Comparison of ENCODE assay signal across 22 cellular contexts in genomic region chrX:98289726-98290125, GRCh38.
DNase-seq lines count a peak whose midpoint lies in the region; ATAC-seq, FAIRE-seq and TF ChIP-seq lines count a peak whose summit lies in the region.
"Had no signal": no experiment of that assay in that cellular context is flagged by ENCODE, and none has a peak within 500 bp of the region (broad histone marks: within the 10 kb centered on the region; RNA-seq: fewer than 3 reads in every experiment).

No MANE protein-coding gene starts in this region.

- H3K27ac Mint-ChIP-seq in GM23338: no peak overlapping the region
- H3K27ac Mint-ChIP-seq: CD4-positive, CD25-positive, alpha-beta regulatory T cell; CD8-positive, alpha-beta memory T cell; HFFc6 had no signal

- no peak overlapping the region for H2AK5ac ChIP-seq in H1 (ENCODE audit: low read depth, low read length)

- no peak overlapping the region for H2BK12ac ChIP-seq in H1 (ENCODE audit: low read depth, low read length)

- no peak overlapping the region for H4K91ac ChIP-seq in H1 (replicated peaks; ENCODE audit: insufficient read length, low read length)

- no peak overlapping the region for H4K8ac ChIP-seq in H1 (ENCODE audit: extremely low read depth, insufficient read depth, low read length)

- H3K9me2 ChIP-seq in GM23338 (ENCODE audit: insufficient read depth): no peaks in the 10 kb centered on the region; the same call in 1 of the 2 replicates

- H3K9ac ChIP-seq in HUES6 (ENCODE audit: low read length): no peak overlapping the region
- H3K9ac ChIP-seq in H1 (replicated peaks in 1 of 4; ENCODE audit: extremely low read depth in 1 of 4, low read depth in 3 of 4, low read length in 3 of 4): no peak overlapping the region
- H3K9ac ChIP-seq in iPS-18a (ENCODE audit: low read length): no peak overlapping the region

- CTCF ChIA-PET in H1 (lab: Charles Lee; ENCODE audit: partially characterized antibody): no interaction called here

- peaks cover 2% of the 10 kb centered on the region; the same call in 2 of the 3 replicates for H3K9me3 Mint-ChIP-seq in GM23338
- H3K9me3 Mint-ChIP-seq: HFFc6 had no signal

- no peaks in the 10 kb centered on the region for H3F3A ChIP-seq in GM23338 (replicated peaks; ENCODE audit: low read depth)

- H4K5ac ChIP-seq in H1 (ENCODE audit: insufficient read length, low read depth, low read length): no peak overlapping the region

- H3K79me1 ChIP-seq in H1 (ENCODE audit: low read depth, low read length): no peaks in the 10 kb centered on the region

- no peak overlapping the region for H3K23ac ChIP-seq in H1 (ENCODE audit: insufficient read length)

- TF ChIP-seq RAD21 in H1 (IDR thresholded peaks at IDR 0.05 in 1 of 2, conservative IDR thresholded peaks at IDR 0.05 in 1 of 2; ENCODE audit: low read depth in 2 of 2, low read length in 2 of 2): no peak

- H3K14ac ChIP-seq in H1 (ENCODE audit: insufficient read length): no peak overlapping the region

- H3K4me3 Mint-ChIP-seq in GM23338: no peak overlapping the region; the same call in 2 of the 3 replicates
- H3K4me3 Mint-ChIP-seq: CD4-positive, CD25-positive, alpha-beta regulatory T cell; CD8-positive, alpha-beta memory T cell; HFFc6 had no signal

- no peaks in the 10 kb centered on the region for H3K79me2 ChIP-seq in GM23338 (replicated peaks; ENCODE audit: insufficient read depth)
- H3K79me2 ChIP-seq in H1 (ENCODE audit: control insufficient read depth in 1 of 2, insufficient read depth in 2 of 2, low read length in 2 of 2): no peaks in the 10 kb centered on the region

- H3K27me3 ChIP-seq in GM23338 (ENCODE audit: insufficient read depth) (no peaks in the 10 kb centered on the region), HUES6 (ENCODE audit: control insufficient read depth, insufficient read depth, low read length) (no peaks in the 10 kb centered on the region), H1 (replicated peaks in 1 of 4; ENCODE audit: control insufficient read depth in 3 of 4, extremely low read depth in 1 of 4, insufficient read depth in 3 of 4, low read length in 3 of 4) (no peaks in the 10 kb centered on the region), iPS-18a (ENCODE audit: control insufficient read depth, insufficient read depth, low read length) (no peaks in the 10 kb centered on the region)
- H3K27me3 ChIP-seq: BE2C had no signal

- no peak overlapping the region for H2BK20ac ChIP-seq in H1 (ENCODE audit: low read length)

- peaks cover 3% of the 10 kb centered on the region; the same call in 1 of the 2 replicates for H3K9me3 ChIP-seq in HUES6 (ENCODE audit: control insufficient read depth, insufficient read depth, low read depth, low read length)
- no peaks in the 10 kb centered on the region; a peak in 2 of 4 replicates for H3K9me3 ChIP-seq in H1 (ENCODE audit: insufficient read depth in 2 of 2, low read depth in 1 of 2, low read length in 1 of 2)
- H3K9me3 ChIP-seq in iPS-18a (ENCODE audit: control insufficient read depth, low read depth, low read length): no peaks in the 10 kb centered on the region
- H3K9me3 ChIP-seq: BE2C, Caco-2 had no signal

- H3K4ac ChIP-seq in H1 (replicated peaks; ENCODE audit: insufficient read length, low read depth, low read length): no peak overlapping the region

- H3K4me3 ChIP-seq in GM23338: no peak overlapping the region
- H3K4me3 ChIP-seq in HUES6 (ENCODE audit: low read depth, low read length): no peak overlapping the region
- no peak overlapping the region for H3K4me3 ChIP-seq in H1 (ENCODE audit: extremely low read depth in 1 of 4, insufficient read depth in 2 of 4, low read depth in 3 of 4, low read length in 4 of 4)
- no peak overlapping the region for H3K4me3 ChIP-seq in iPS-18a (ENCODE audit: low read length)

- TF ChIP-seq POLR2A in H1 (IDR thresholded peaks at IDR 0.05; ENCODE audit: control extremely low read depth in 1 of 2, low read depth in 2 of 2, low read length in 2 of 2): no peak

- no peak overlapping the region for H2BK120ac ChIP-seq in H1 (replicated peaks; ENCODE audit: low read depth, low read length)

- no peak overlapping the region for H3K56ac ChIP-seq in H1 (replicated peaks; ENCODE audit: insufficient read length, low read depth, low read length)

- peaks cover 27% of the 10 kb centered on the region for H3K4me1 Mint-ChIP-seq in GM23338
- H3K4me1 Mint-ChIP-seq: CD4-positive, CD25-positive, alpha-beta regulatory T cell; CD8-positive, alpha-beta memory T cell had no signal

- H3K18ac ChIP-seq in H1 (ENCODE audit: extremely low read depth, low read length): no peak overlapping the region

- ATAC-seq in GM23338 (no peak), HG02588 (IDR thresholded peaks at IDR 0.05; ENCODE audit: unreplicated experiment) (no peak), HG03378 (IDR thresholded peaks at IDR 0.05; ENCODE audit: unreplicated experiment) (no peak)
- ATAC-seq: HCT116 had no signal

- DNase-seq in GM23338 (ENCODE audit: low spot score) (peak; percentile 38), H1 (ENCODE audit: low read depth in 1 of 2, low spot score in 2 of 2) (peak in 1 of 2 experiments; percentile 2), cerebellar cortex (ENCODE audit: low spot score) (no peak)
- no peak for DNase-seq in stimulated activated CD4-positive, alpha-beta T cell treated with anti-CD3 and anti-CD28 coated beads, Interleukin-15, amount 100 ng/mL, for 24 hours
- DNase-seq: ACHN; BE2C; C1 segment of cervical spinal cord; Caco-2; CD4-positive, CD25-positive, alpha-beta regulatory T cell; CD8-positive, alpha-beta memory T cell; HFFc6; KG1 had no signal

- no peaks in the 10 kb centered on the region for H4K20me1 ChIP-seq in GM23338 (replicated peaks; ENCODE audit: insufficient read depth)
- no peaks in the 10 kb centered on the region for H4K20me1 ChIP-seq in H1 (replicated peaks in 1 of 2; ENCODE audit: control insufficient read depth in 1 of 2, insufficient read depth in 2 of 2, low read length in 2 of 2)

- H2AFZ ChIP-seq in GM23338: no peak overlapping the region
- no peak overlapping the region for H2AFZ ChIP-seq in H1 (ENCODE audit: low read length)

- H3K27me3 Mint-ChIP-seq in GM23338 (ENCODE audit: insufficient read depth, low read depth, poor library complexity): peaks cover 6% of the 10 kb centered on the region
- H3K27me3 Mint-ChIP-seq: CD4-positive, CD25-positive, alpha-beta regulatory T cell had no signal

- TF ChIP-seq EP300 in H1 (IDR thresholded peaks at IDR 0.05; ENCODE audit: borderline replicate concordance in 1 of 2, low read depth in 2 of 2, low read length in 2 of 2): no peak

- TF ChIP-seq CTCF in GM23338 (conservative IDR thresholded peaks at IDR 0.05; ENCODE audit: low read depth in 2 of 2) (no peak), H1 (IDR thresholded peaks at IDR 0.05; ENCODE audit: control extremely low read depth in 1 of 3, insufficient read depth in 1 of 3, low read depth in 1 of 3, low read length in 3 of 3) (no peak)

- H3K4me1 ChIP-seq in GM23338 (ENCODE audit: insufficient read depth) (peaks cover 32% of the 10 kb centered on the region), HUES6 (ENCODE audit: control insufficient read depth, insufficient read depth, low read length) (peaks cover 38% of the 10 kb centered on the region), H1 (replicated peaks in 1 of 4; ENCODE audit: control insufficient read depth in 3 of 4, insufficient read depth in 4 of 4, low read length in 3 of 4) (peaks cover 0 to 2% (median 0%) of the 10 kb centered on the region in 4 experiments; a peak in 3 of 7 replicates), iPS-18a (ENCODE audit: control insufficient read depth, low read depth, low read length) (peaks cover 25% of the 10 kb centered on the region)
- H3K4me1 ChIP-seq: BE2C, Caco-2 had no signal

- H3K23me2 ChIP-seq in H1 (ENCODE audit: low read depth, low read length): no peaks in the 10 kb centered on the region

- H3K4me2 ChIP-seq in GM23338: peak overlapping the region; percentile 26; the same call in 1 of the 2 replicates
- no peak overlapping the region for H3K4me2 ChIP-seq in H1 (ENCODE audit: insufficient read depth in 1 of 2, low read depth in 2 of 2, low read length in 2 of 2)

- H3K36me3 Mint-ChIP-seq in GM23338 (ENCODE audit: low read depth): no peaks in the 10 kb centered on the region; the same call in 1 of the 3 replicates
- H3K36me3 Mint-ChIP-seq: CD4-positive, CD25-positive, alpha-beta regulatory T cell; CD8-positive, alpha-beta memory T cell had no signal

- peak overlapping the region; percentile 85; the same call in 1 of the 2 replicates for H3K27ac ChIP-seq in GM23338 (ENCODE audit: low read depth)
- peak overlapping the region; percentile 62; the same call in 1 of the 2 replicates for H3K27ac ChIP-seq in HUES6 (ENCODE audit: low read depth, low read length)
- H3K27ac ChIP-seq in H1 (ENCODE audit: low read depth, low read length): no peak overlapping the region
- H3K27ac ChIP-seq in iPS-18a (ENCODE audit: low read length): peak overlapping the region; percentile 64
- H3K27ac ChIP-seq: HL-60 had no signal

- H3K36me3 ChIP-seq in GM23338 (ENCODE audit: insufficient read depth) (no peaks in the 10 kb centered on the region), HUES6 (ENCODE audit: control insufficient read depth, insufficient read depth, low read length) (no peaks in the 10 kb centered on the region), H1 (ENCODE audit: control insufficient read depth in 2 of 4, insufficient read depth in 4 of 4, low read length in 3 of 4) (no peaks in the 10 kb centered on the region), iPS-18a (ENCODE audit: control insufficient read depth, low read depth, low read length) (no peaks in the 10 kb centered on the region)
- H3K36me3 ChIP-seq: BE2C had no signal

- FAIRE-seq in H1 (lab: Jason Lieb, UNC): peak; percentile 62
- FAIRE-seq: D721Med, G401.6, GM12891, H54 had no signal

- H2BK15ac ChIP-seq in H1 (ENCODE audit: low read length): no peak overlapping the region

- POLR2A ChIA-PET in H1 (lab: Charles Lee; ENCODE audit: partially characterized antibody): no interaction called here

- no peak overlapping the region for H2BK5ac ChIP-seq in H1 (ENCODE audit: low read depth, low read length)

TF ChIP-seq in H1, 55 proteins besides CTCF, POLR2A, EP300 and RAD21:
- TF ChIP-seq TAF1 (IDR thresholded peaks at IDR 0.05; ENCODE audit: low read depth, low read length): no peak
- TF ChIP-seq RFX5 (IDR thresholded peaks at IDR 0.05; ENCODE audit: borderline replicate concordance, low read depth, low read length): no peak
- no peak for TF ChIP-seq GABPA (IDR thresholded peaks at IDR 0.05; ENCODE audit: borderline replicate concordance, insufficient read depth, low read length)
